ENCODE assay signal across 1 cellular context in genomic region chr18:22663378-22663777, GRCh38.
A peak's percentile ranks its signal among the peaks of the same experiment; 100 is the strongest.
TF ChIP-seq lines count a peak whose summit lies in the region.

No MANE protein-coding gene starts in this region.

TF ChIP-seq in HEK293, 187 proteins besides CTCF, POLR2A, EP300 and RAD21:
- TF ChIP-seq ZNF280D (tag by site-specific recombination; IDR thresholded peaks at IDR 0.05) (peak; percentile 76; the same call in 1 of the 2 replicates), ZNF521 (tag by site-specific recombination; IDR thresholded peaks at IDR 0.05) (no peak)
TF ChIP-seq in HEK293: peak in this region for 1.
